Comparison of ENCODE assay signal across 1 cellular context in genomic region chr20:30376767-30377658, GRCh38.
TF ChIP-seq lines count a peak whose summit lies in the region.

No MANE protein-coding gene starts in this region.

TF ChIP-seq in HepG2, 621 proteins besides CTCF, POLR2A, EP300 and RAD21 (continued from another document and continues in another):
- TF ChIP-seq SKIL (CRISPR knock-in tag; IDR thresholded peaks at IDR 0.05; ENCODE audit: borderline replicate concordance), result no peak
- TF ChIP-seq MIXL1 (CRISPR knock-in tag; IDR thresholded peaks at IDR 0.05), result peak; percentile 69; the same call in 1 of the 2 replicates
- TF ChIP-seq ZNF326 (CRISPR knock-in tag; IDR thresholded peaks at IDR 0.05; ENCODE audit: borderline replicate concordance), result no peak
- TF ChIP-seq NR2F6 (IDR thresholded peaks at IDR 0.05), result no peak
- peak; percentile 46 for TF ChIP-seq NR2F6 (CRISPR knock-in tag; IDR thresholded peaks at IDR 0.05)
- TF ChIP-seq ZNF264 (CRISPR knock-in tag; IDR thresholded peaks at IDR 0.05), result no peak
- no peak for TF ChIP-seq KLF13 (CRISPR knock-in tag; IDR thresholded peaks at IDR 0.05)
- 0 out of 2 replicates have a peak, but pooled peaks have one; percentile 28 for TF ChIP-seq TBX3 (IDR thresholded peaks at IDR 0.05; ENCODE audit: borderline replicate concordance)
- TF ChIP-seq ARHGAP35 (CRISPR knock-in tag; IDR thresholded peaks at IDR 0.05; ENCODE audit: borderline replicate concordance), result no peak
- TF ChIP-seq ARNTL (CRISPR knock-in tag; IDR thresholded peaks at IDR 0.05), result no peak
- no peak for TF ChIP-seq RBM22 (optimal IDR thresholded peaks at IDR 0.05; ENCODE audit: low read length)
- no peak for TF ChIP-seq NR3C1 (CRISPR knock-in tag; IDR thresholded peaks at IDR 0.05)
- no peak for TF ChIP-seq SRSF4 (IDR thresholded peaks at IDR 0.05; ENCODE audit: low read depth, low read length, poor library complexity, severe bottlenecking)
- peak; percentile 71; the same call in 1 of the 2 replicates for TF ChIP-seq PAX8 (CRISPR knock-in tag; IDR thresholded peaks at IDR 0.05; ENCODE audit: borderline replicate concordance)
- TF ChIP-seq KAT2B (IDR thresholded peaks at IDR 0.05; ENCODE audit: borderline replicate concordance, low read depth, low read length), result no peak
- peak; percentile 31; the same call in 1 of the 2 replicates for TF ChIP-seq HES4 (CRISPR knock-in tag; IDR thresholded peaks at IDR 0.05; ENCODE audit: borderline replicate concordance)
- TF ChIP-seq, protein P1, sequence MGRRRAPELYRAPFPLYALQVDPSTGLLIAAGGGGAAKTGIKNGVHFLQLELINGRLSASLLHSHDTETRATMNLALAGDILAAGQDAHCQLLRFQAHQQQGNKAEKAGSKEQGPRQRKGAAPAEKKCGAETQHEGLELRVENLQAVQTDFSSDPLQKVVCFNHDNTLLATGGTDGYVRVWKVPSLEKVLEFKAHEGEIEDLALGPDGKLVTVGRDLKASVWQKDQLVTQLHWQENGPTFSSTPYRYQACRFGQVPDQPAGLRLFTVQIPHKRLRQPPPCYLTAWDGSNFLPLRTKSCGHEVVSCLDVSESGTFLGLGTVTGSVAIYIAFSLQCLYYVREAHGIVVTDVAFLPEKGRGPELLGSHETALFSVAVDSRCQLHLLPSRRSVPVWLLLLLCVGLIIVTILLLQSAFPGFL (CRISPR knock-in tag; IDR thresholded peaks at IDR 0.05), result no peak
- TF ChIP-seq CAMTA2 (CRISPR knock-in tag; IDR thresholded peaks at IDR 0.05; ENCODE audit: borderline replicate concordance), result no peak
- TF ChIP-seq, protein P2, sequence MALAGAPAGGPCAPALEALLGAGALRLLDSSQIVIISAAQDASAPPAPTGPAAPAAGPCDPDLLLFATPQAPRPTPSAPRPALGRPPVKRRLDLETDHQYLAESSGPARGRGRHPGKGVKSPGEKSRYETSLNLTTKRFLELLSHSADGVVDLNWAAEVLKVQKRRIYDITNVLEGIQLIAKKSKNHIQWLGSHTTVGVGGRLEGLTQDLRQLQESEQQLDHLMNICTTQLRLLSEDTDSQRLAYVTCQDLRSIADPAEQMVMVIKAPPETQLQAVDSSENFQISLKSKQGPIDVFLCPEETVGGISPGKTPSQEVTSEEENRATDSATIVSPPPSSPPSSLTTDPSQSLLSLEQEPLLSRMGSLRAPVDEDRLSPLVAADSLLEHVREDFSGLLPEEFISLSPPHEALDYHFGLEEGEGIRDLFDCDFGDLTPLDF (CRISPR knock-in tag; IDR thresholded peaks at IDR 0.05), result peak; percentile 55; the same call in 1 of the 2 replicates
- no peak for TF ChIP-seq ZNF142 (CRISPR knock-in tag; IDR thresholded peaks at IDR 0.05)
- TF ChIP-seq HINFP (CRISPR knock-in tag; IDR thresholded peaks at IDR 0.05; ENCODE audit: low read depth), result no peak
- TF ChIP-seq STAT5B (CRISPR knock-in tag; IDR thresholded peaks at IDR 0.05), result no peak
- TF ChIP-seq REXO4 (CRISPR knock-in tag; IDR thresholded peaks at IDR 0.05; ENCODE audit: borderline replicate concordance), result no peak
- TF ChIP-seq RXRA (CRISPR knock-in tag; IDR thresholded peaks at IDR 0.05), result peak; percentile 40; the same call in 1 of the 2 replicates
- TF ChIP-seq ZNF879 (CRISPR knock-in tag; IDR thresholded peaks at IDR 0.05), result peak; percentile 75
- TF ChIP-seq NR2F2 (IDR thresholded peaks at IDR 0.05; ENCODE audit: borderline replicate concordance, low read depth), result no peak
- no peak for TF ChIP-seq ZNF737 (CRISPR knock-in tag; IDR thresholded peaks at IDR 0.05; ENCODE audit: borderline replicate concordance)
- TF ChIP-seq, protein P3, sequence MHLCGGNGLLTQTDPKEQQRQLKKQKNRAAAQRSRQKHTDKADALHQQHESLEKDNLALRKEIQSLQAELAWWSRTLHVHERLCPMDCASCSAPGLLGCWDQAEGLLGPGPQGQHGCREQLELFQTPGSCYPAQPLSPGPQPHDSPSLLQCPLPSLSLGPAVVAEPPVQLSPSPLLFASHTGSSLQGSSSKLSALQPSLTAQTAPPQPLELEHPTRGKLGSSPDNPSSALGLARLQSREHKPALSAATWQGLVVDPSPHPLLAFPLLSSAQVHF (CRISPR knock-in tag; IDR thresholded peaks at IDR 0.05), result no peak
- TF ChIP-seq THRA (CRISPR knock-in tag; IDR thresholded peaks at IDR 0.05; ENCODE audit: borderline replicate concordance), result peak; percentile 52; the same call in 1 of the 2 replicates
- TF ChIP-seq ZNF230 (CRISPR knock-in tag; IDR thresholded peaks at IDR 0.05), result peak; percentile 82; the same call in 1 of the 2 replicates
- peak; percentile 80 for TF ChIP-seq YEATS4 (CRISPR knock-in tag; IDR thresholded peaks at IDR 0.05; ENCODE audit: borderline replicate concordance)
- TF ChIP-seq HIVEP1 (CRISPR knock-in tag; IDR thresholded peaks at IDR 0.05), result peak; percentile 84
- peak; percentile 44 for TF ChIP-seq ZNF407 (CRISPR knock-in tag; IDR thresholded peaks at IDR 0.05; ENCODE audit: not compliant biosample characterization)
- no peak; the same call in 1 of the 2 replicates for TF ChIP-seq ZNF761 (CRISPR knock-in tag; conservative IDR thresholded peaks at IDR 0.05)
- TF ChIP-seq GABPB1 (CRISPR knock-in tag; IDR thresholded peaks at IDR 0.05), result peak; percentile 90
- TF ChIP-seq MTA3 (CRISPR knock-in tag; IDR thresholded peaks at IDR 0.05), result no peak
- TF ChIP-seq RCOR2 (CRISPR knock-in tag; IDR thresholded peaks at IDR 0.05), result 0 out of 2 replicates have a peak, but pooled peaks have one; percentile 27
- TF ChIP-seq CREBL2 (CRISPR knock-in tag; IDR thresholded peaks at IDR 0.05; ENCODE audit: borderline replicate concordance), result no peak
- TF ChIP-seq MAF1 (CRISPR knock-in tag; IDR thresholded peaks at IDR 0.05; ENCODE audit: borderline replicate concordance), result no peak
